ENCODE assay signal across 25 cellular contexts in the genomic region with DNA sequence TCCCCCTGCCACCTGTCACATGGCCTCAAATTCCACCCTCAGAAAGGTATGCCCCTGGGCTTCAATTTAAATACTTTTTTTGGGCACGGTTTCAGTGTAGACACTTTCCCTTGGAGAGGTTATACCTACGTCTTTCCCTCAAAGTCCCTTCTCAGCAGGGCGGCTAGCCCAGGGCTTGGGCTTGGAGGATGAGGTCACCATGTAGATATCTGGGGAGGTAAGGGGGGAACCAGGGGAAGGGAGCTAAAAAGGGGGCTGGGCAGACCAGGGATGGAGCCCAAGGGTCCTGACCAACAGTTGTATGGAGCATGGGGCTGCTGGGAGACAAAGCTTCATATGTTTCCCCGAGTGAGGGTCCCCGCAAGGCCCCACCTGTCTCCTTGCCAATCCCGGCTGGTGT.
A peak's percentile ranks its signal among the peaks of the same experiment; 100 is the strongest.
DNase-seq lines count a peak whose midpoint lies in the region; ATAC-seq and TF ChIP-seq lines count a peak whose summit lies in the region.
"Had no signal": no experiment of that assay in that cellular context is flagged by ENCODE, and none has a peak within 500 bp of the region (broad histone marks: within the 10 kb centered on the region; RNA-seq: fewer than 3 reads in every experiment).

No MANE protein-coding gene starts in this region.

- peaks cover 10% of the 10 kb centered on the region for H3K27me3 Mint-ChIP-seq in nephron (ENCODE audit: low read depth)

- H3K36me3 ChIP-seq in H7 (replicated peaks; ENCODE audit: control insufficient read depth, insufficient read depth, low read length) (no peaks in the 10 kb centered on the region), IMR-90 (ENCODE audit: control insufficient read depth, insufficient read depth, low read length) (no peaks in the 10 kb centered on the region), mesendoderm (ENCODE audit: control insufficient read depth, insufficient read depth, low read length) (no peaks in the 10 kb centered on the region)
- H3K36me3 ChIP-seq: BE2C; BLaER1 treated with 17β-estradiol and CSF1 and Interleukin-3, amounts not matched to agents 10 nM and 100 nM had no signal

- POLR2A ChIA-PET in IMR-90 (lab: Charles Lee; ENCODE audit: unreplicated experiment) = no interaction called here

- H3K56ac ChIP-seq in IMR-90 (ENCODE audit: extremely low read depth, insufficient read depth, low read length) (no peak overlapping the region), mesendoderm (ENCODE audit: low read length) (no peak overlapping the region)

- H4K91ac ChIP-seq in IMR-90 (ENCODE audit: insufficient read depth, low read depth, low read length) = no peak overlapping the region

- H3K4me1 Mint-ChIP-seq in nephron = peaks cover 51% of the 10 kb centered on the region

- peak overlapping the region; percentile 48 to 93 (median 67) for H3K27ac Mint-ChIP-seq in nephron
- H3K27ac Mint-ChIP-seq: CD4-positive, alpha-beta T cell; CD8-positive, alpha-beta memory T cell; H9; HFFc6 had no signal

- H3K23ac ChIP-seq in IMR-90 (ENCODE audit: low read depth, low read length) (no peak overlapping the region), mesendoderm (ENCODE audit: low read length) (no peak overlapping the region)

- no peak overlapping the region for H3K4me3 ChIP-seq in H7 (ENCODE audit: insufficient read depth, low read depth, low read length)
- H3K4me3 ChIP-seq in IMR-90 (ENCODE audit: insufficient read depth, low read depth, low read length) = no peak overlapping the region
- H3K4me3 ChIP-seq in mesendoderm (ENCODE audit: low read length) = no peak overlapping the region
- H3K4me3 ChIP-seq: A549; BLaER1 treated with 17β-estradiol and CSF1 and Interleukin-3, amounts not matched to agents 10 nM and 100 nM; GM23248 had no signal

- H3K4me2 ChIP-seq in IMR-90 (ENCODE audit: low read depth, low read length) (no peak overlapping the region), mesendoderm (ENCODE audit: low read length) (no peak overlapping the region)
- H3K4me2 ChIP-seq: A549; BLaER1 treated with 17β-estradiol and CSF1 and Interleukin-3, amounts not matched to agents 10 nM and 100 nM had no signal

- H3K18ac ChIP-seq in IMR-90 (ENCODE audit: low read depth, low read length) (no peak overlapping the region), mesendoderm (ENCODE audit: low read length) (no peak overlapping the region)

- H3K4ac ChIP-seq in IMR-90 (ENCODE audit: low read depth, low read length) (no peak overlapping the region; the same call in 1 of the 2 replicates), mesendoderm (ENCODE audit: low read depth, low read length) (peak overlapping the region; percentile 22)

- H2AK5ac ChIP-seq in IMR-90 (ENCODE audit: low read depth, low read length) = no peak overlapping the region
- no peak overlapping the region for H2AK5ac ChIP-seq in mesendoderm (ENCODE audit: low read length)

- TF ChIP-seq RAD21 in IMR-90 (IDR thresholded peaks at IDR 0.05; ENCODE audit: low read length) = no peak

- no peak for TF ChIP-seq POLR2A in IMR-90 (IDR thresholded peaks at IDR 0.05; ENCODE audit: low read depth, low read length)

- in situ Hi-C loops in IMR-90 (cut with MboI; ENCODE audit: low sequenced_read_pairs) = no loop called here

- H3K79me1 ChIP-seq in IMR-90 (ENCODE audit: low read depth in 1 of 2, low read length in 2 of 2) (no peaks in the 10 kb centered on the region), mesendoderm (ENCODE audit: low read length) (no peaks in the 10 kb centered on the region)

- peak overlapping the region; percentile 1; the same call in 1 of the 2 replicates for H2BK20ac ChIP-seq in IMR-90 (ENCODE audit: low read depth, low read length)

- CTCF ChIA-PET in IMR-90 (lab: Yijun Ruan, JAX) = no interaction called here

- DNase-seq in H7 (peak; percentile 32), IMR-90 (no peak), mesendoderm (peak; percentile 49), SHP77 treated with DMSO at 0.1 percent for 48 hours (lab: John Stamatoyannopoulos, UW) (no peak), GM19238 (ENCODE audit: insufficient read length, low spot score) (no peak), foreskin melanocyte (no peak)
- DNase-seq: 8988T; ACHN; AML-193; BE2C; CD4-positive, alpha-beta T cell; CD8-positive, alpha-beta memory T cell; DMS 273 treated with DMSO at 0.1 percent for 48 hours; DMS79; EL; GDM1; GM23248; H9; HFFc6 had no signal

- TF ChIP-seq CTCF in IMR-90 (conservative IDR thresholded peaks at IDR 0.05; ENCODE audit: low read depth, low read length) = no peak
- no peak for TF ChIP-seq CTCF in nephron (IDR thresholded peaks at IDR 0.05; ENCODE audit: unreplicated experiment in 3 of 3)

- H4K5ac ChIP-seq in IMR-90 (ENCODE audit: low read depth, low read length) (no peak overlapping the region), mesendoderm (ENCODE audit: low read length) (no peak overlapping the region)

- H3K4me1 ChIP-seq in IMR-90 (ENCODE audit: control insufficient read depth, insufficient read depth, low read length) (peaks cover 4% of the 10 kb centered on the region; the same call in 1 of the 2 replicates), mesendoderm (ENCODE audit: control insufficient read depth, low read depth, low read length) (peaks cover 2% of the 10 kb centered on the region)
- H3K4me1 ChIP-seq: BE2C had no signal

- H3K14ac ChIP-seq in IMR-90 (replicated peaks; ENCODE audit: low read depth, low read length) = no peak overlapping the region

- H2BK15ac ChIP-seq in IMR-90 (ENCODE audit: low read depth, low read length) (no peak overlapping the region), mesendoderm (replicated peaks; ENCODE audit: low read depth) (no peak overlapping the region)

- H3K9ac ChIP-seq in IMR-90 (ENCODE audit: low read depth, low read length) (no peak overlapping the region), mesendoderm (ENCODE audit: low read length) (no peak overlapping the region)
- H3K9ac ChIP-seq: BLaER1 treated with 17β-estradiol and CSF1 and Interleukin-3, amounts not matched to agents 10 nM and 100 nM; GM23248 had no signal

- H3K79me2 ChIP-seq in mesendoderm (ENCODE audit: control insufficient read depth, insufficient read depth, low read length) = no peaks in the 10 kb centered on the region

- no peaks in the 10 kb centered on the region for H3K9me3 Mint-ChIP-seq in nephron
- H3K9me3 Mint-ChIP-seq: HFFc6 had no signal

- H2BK120ac ChIP-seq in IMR-90 (ENCODE audit: low read depth, low read length) (peak overlapping the region; percentile 8; the same call in 1 of the 2 replicates), mesendoderm (ENCODE audit: low read depth, low read length) (no peak overlapping the region)

- H3K9me3 ChIP-seq in IMR-90 (ENCODE audit: control insufficient read depth, insufficient read depth, low read length) = no peaks in the 10 kb centered on the region
- H3K9me3 ChIP-seq: A549; BE2C; BLaER1 treated with 17β-estradiol and CSF1 and Interleukin-3, amounts not matched to agents 10 nM and 100 nM had no signal

- H3K27me3 ChIP-seq in H7 (ENCODE audit: control insufficient read depth, insufficient read depth, low read length) = no peaks in the 10 kb centered on the region
- no peaks in the 10 kb centered on the region for H3K27me3 ChIP-seq in IMR-90 (ENCODE audit: control insufficient read depth, insufficient read depth, low read length)
- no peaks in the 10 kb centered on the region for H3K27me3 ChIP-seq in mesendoderm (ENCODE audit: insufficient read depth, low read length, poor library complexity)
- H3K27me3 ChIP-seq: BE2C; BLaER1 treated with 17β-estradiol and CSF1 and Interleukin-3, amounts not matched to agents 10 nM and 100 nM had no signal

- WGBS in IMR-90 (ENCODE audit: extremely low coverage in 2 of 2, insufficient read length in 1 of 2), 2 experiments = no CpG with 5 or more reads among the region's 6 CpGs
- no CpG with 5 or more reads among the region's 6 CpGs for WGBS in mesendoderm (ENCODE audit: extremely low coverage, insufficient coverage, low lambda C conversion rate)

- no peak for ATAC-seq in IMR-90 (ENCODE audit: low read depth)
- no peak for ATAC-seq in HG03139 (IDR thresholded peaks at IDR 0.05; ENCODE audit: unreplicated experiment)
- ATAC-seq: A549, HCT116 had no signal

- H3K36me3 Mint-ChIP-seq in nephron (ENCODE audit: low read depth) = no peaks in the 10 kb centered on the region
- H3K36me3 Mint-ChIP-seq: CD14-positive monocyte; CD8-positive, alpha-beta memory T cell had no signal

- dilution Hi-C loops in IMR-90 (cut with HindIII; ENCODE audit: low sequenced_read_pairs, unreplicated experiment) = no loop called here

- H4K8ac ChIP-seq in IMR-90 (ENCODE audit: low read depth in 2 of 2, low read length in 2 of 2) (no peak overlapping the region), mesendoderm (ENCODE audit: low read depth, low read length) (no peak overlapping the region)

- H2BK5ac ChIP-seq in IMR-90 (ENCODE audit: low read depth, low read length, poor library complexity, severe bottlenecking) (no peak overlapping the region), mesendoderm (ENCODE audit: low read length) (no peak overlapping the region)

- H3K27ac ChIP-seq in IMR-90 (ENCODE audit: insufficient read depth, low read length) (no peak overlapping the region), mesendoderm (ENCODE audit: low read depth, low read length) (no peak overlapping the region)
- H3K27ac ChIP-seq: A549; BLaER1 treated with 17β-estradiol and CSF1 and Interleukin-3, amounts not matched to agents 10 nM and 100 nM; GM23248 had no signal

- intact Hi-C loops in IMR-90 (cut with micrococcal nuclease) = loop anchor here (10.0 kb wide), 1 partner anchor 320 kb away; no protein-coding TSS in a partner anchor

- no peak overlapping the region for H2AFZ ChIP-seq in IMR-90 (replicated peaks; ENCODE audit: low read length, poor library complexity)
- H2AFZ ChIP-seq: GM23248 had no signal

- H3K4me3 Mint-ChIP-seq in nephron = peak overlapping the region in 1 of 3 experiments; percentile 19
- H3K4me3 Mint-ChIP-seq: CD4-positive, alpha-beta T cell; CD8-positive, alpha-beta memory T cell; H9; HFFc6 had no signal

- H3K9me1 ChIP-seq in IMR-90 (ENCODE audit: insufficient read depth, low read length) = 0 out of 2 replicates have a peak, but pooled peaks cover 4% of the 10 kb centered on the region

- BruUV-seq in IMR-90 (replicated peaks; lab: Mats Ljungman, UMichigan) = no TSS peak

- no peaks in the 10 kb centered on the region for H4K20me1 ChIP-seq in IMR-90 (ENCODE audit: insufficient read depth, low read length)
- H4K20me1 ChIP-seq: BLaER1 treated with 17β-estradiol and CSF1 and Interleukin-3, amounts not matched to agents 10 nM and 100 nM had no signal

- no peak overlapping the region for H2AK9ac ChIP-seq in IMR-90 (replicated peaks; ENCODE audit: low read depth, low read length, poor library complexity)

TF ChIP-seq in IMR-90, 13 proteins besides CTCF, POLR2A, EP300 and RAD21 (continues in another document):
- no peak for TF ChIP-seq RCOR1 (IDR thresholded peaks at IDR 0.05; ENCODE audit: insufficient replicate concordance, low read length)
- no peak for TF ChIP-seq RFX5 (IDR thresholded peaks at IDR 0.05; ENCODE audit: low read depth, low read length)
- TF ChIP-seq CEBPB (IDR thresholded peaks at IDR 0.05; ENCODE audit: low read depth, low read length) = no peak

Comparison
In these comparisons a context has a peak if more than half of its experiments do, and no peak if none do; other contexts are left out.
1. DNase-seq: peak in H7 (single experiment) and mesendoderm (single experiment); none in IMR-90 (single experiment), SHP77 treated with DMSO at 0.1 percent for 48 hours (single experiment), GM19238 (single experiment) and foreskin melanocyte (single experiment).